1 cellular context compared by ENCODE assay signal in the genomic region with DNA sequence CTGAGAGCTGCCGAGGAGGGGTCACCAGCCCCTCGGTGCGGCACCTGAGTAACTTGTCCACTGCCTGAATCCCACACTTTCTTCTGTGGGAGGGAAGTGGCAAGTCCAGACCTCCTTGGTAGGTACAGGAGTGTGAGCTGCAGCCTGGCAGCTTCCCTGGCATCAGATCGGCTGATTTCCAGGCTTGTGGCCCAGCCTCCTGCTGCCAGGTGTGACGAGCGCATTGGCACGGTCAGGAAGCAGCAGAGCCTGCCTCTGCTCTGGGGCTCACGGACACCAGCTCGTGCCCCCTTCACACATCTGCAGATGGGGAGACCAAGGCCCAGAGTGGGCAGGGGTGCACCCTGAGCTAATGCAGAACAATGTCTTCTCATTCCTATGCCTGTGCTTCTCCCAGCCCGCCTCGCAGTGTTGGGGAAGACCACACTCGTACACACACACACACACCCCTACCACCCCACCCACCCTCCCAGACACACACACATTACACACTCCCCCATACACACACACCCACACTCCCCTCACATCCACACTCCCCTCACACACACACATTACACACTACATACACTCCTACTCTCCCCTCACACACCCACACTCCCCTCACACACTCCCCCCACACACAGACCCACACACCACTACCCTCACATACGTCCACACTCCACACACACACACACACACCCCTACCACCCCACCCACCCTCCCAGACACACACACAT.
TF ChIP-seq lines count a peak whose summit lies in the region.

No MANE protein-coding gene starts in this region.

TF ChIP-seq in SK-N-SH, 30 proteins besides CTCF, POLR2A, EP300 and RAD21 (continued from another document):
- TF ChIP-seq, protein P1, sequence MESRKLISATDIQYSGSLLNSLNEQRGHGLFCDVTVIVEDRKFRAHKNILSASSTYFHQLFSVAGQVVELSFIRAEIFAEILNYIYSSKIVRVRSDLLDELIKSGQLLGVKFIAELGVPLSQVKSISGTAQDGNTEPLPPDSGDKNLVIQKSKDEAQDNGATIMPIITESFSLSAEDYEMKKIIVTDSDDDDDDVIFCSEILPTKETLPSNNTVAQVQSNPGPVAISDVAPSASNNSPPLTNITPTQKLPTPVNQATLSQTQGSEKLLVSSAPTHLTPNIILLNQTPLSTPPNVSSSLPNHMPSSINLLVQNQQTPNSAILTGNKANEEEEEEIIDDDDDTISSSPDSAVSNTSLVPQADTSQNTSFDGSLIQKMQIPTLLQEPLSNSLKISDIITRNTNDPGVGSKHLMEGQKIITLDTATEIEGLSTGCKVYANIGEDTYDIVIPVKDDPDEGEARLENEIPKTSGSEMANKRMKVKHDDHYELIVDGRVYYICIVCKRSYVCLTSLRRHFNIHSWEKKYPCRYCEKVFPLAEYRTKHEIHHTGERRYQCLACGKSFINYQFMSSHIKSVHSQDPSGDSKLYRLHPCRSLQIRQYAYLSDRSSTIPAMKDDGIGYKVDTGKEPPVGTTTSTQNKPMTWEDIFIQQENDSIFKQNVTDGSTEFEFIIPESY (IDR thresholded peaks at IDR 0.05; ENCODE audit: borderline replicate concordance, low read depth), result no peak
